ENCODE assay signal across 22 cellular contexts in genomic region chr7:38123494-38123893, GRCh38.
"Had no signal": no experiment of that assay in that cellular context is flagged by ENCODE, and none has a peak within 500 bp of the region (broad histone marks: within the 10 kb centered on the region; RNA-seq: fewer than 3 reads in every experiment).

No MANE protein-coding gene starts in this region.

- DNase-seq: activated CD4-positive, alpha-beta memory T cell treated with anti-CD3 and anti-CD28 coated beads for 36 hours; activated CD4-positive, alpha-beta T cell treated with anti-CD3 and anti-CD28 coated beads for 36 hours; activated CD4-positive, alpha-beta T cell treated with anti-CD3 and anti-CD28 coated beads, Interleukin-2, amount 50 U/mL, for 1 hour; activated CD8-positive, alpha-beta memory T cell treated with anti-CD3 and anti-CD28 coated beads, Interleukin-2, amount 50 U/mL, for 4 hours; activated gamma-delta T cell treated with Interleukin-2 at 50 U/mL for 16 hours; activated naive CD4-positive, alpha-beta T cell treated with anti-CD3 and anti-CD28 coated beads for 36 hours; activated T-cell treated with anti-CD3 and anti-CD28 coated beads for 4 hours; activated T-cell treated with anti-CD3 and anti-CD28 coated beads, Interleukin-2, amount 50 U/mL, for 4 hours; adrenal gland; body of pancreas; cerebellar nuclear complex; MM.1S; NCI-H1092; NCI-H1436 treated with DMSO at 0.1 percent for 48 hours; NCI-H1694 treated with DMSO at 0.1 percent for 48 hours; NCI-H2029; NCI-H345; NCI-H510A; NCI-H526; NCI-H748 treated with DMSO at 0.1 percent for 48 hours; PC-9; SJCRH30 had no signal
